22 cellular contexts compared by ENCODE assay signal in genomic region chr21:37505963-37506362, GRCh38.
DNase-seq lines count a peak whose midpoint lies in the region; TF ChIP-seq lines count a peak whose summit lies in the region.
"Had no signal": no experiment of that assay in that cellular context is flagged by ENCODE, and none has a peak within 500 bp of the region (broad histone marks: within the 10 kb centered on the region; RNA-seq: fewer than 3 reads in every experiment).

No MANE protein-coding gene starts in this region.

- H3K36me3 Mint-ChIP-seq in activated CD4-positive, alpha-beta T cell treated with anti-CD3 and anti-CD28 coated beads, Interleukin-2, amount 10 ng/mL, durations not matched to agents 24 days and 14 days (ENCODE audit: low read depth) = peaks cover 52% of the 10 kb centered on the region

- no peak overlapping the region for H3K9ac ChIP-seq in MM.1S (ENCODE audit: low read length)
- no peak overlapping the region for H3K9ac ChIP-seq in neuronal stem cell (ENCODE audit: low read depth, low read length, poor library complexity)
- H3K9ac ChIP-seq: BLaER1 treated with 17β-estradiol and CSF1 and Interleukin-3, amounts not matched to agents 10 nM and 100 nM had no signal

- no peak overlapping the region for H2BK12ac ChIP-seq in neuronal stem cell (ENCODE audit: low read length)

- peak; percentile 50 for DNase-seq in activated CD4-positive, alpha-beta T cell treated with anti-CD3 and anti-CD28 coated beads, Interleukin-2, amount 10 ng/mL, durations not matched to agents 24 days and 14 days
- DNase-seq in activated CD4-positive, alpha-beta T cell treated with anti-CD3 and anti-CD28 coated beads, Interleukin-2, amount 50 U/mL, for 48 hours = no peak
- DNase-seq in MM.1S (no peak), neuronal stem cell (ENCODE audit: low spot score) (no peak), foreskin melanocyte (no peak), Kasumi-1 (lab: John Stamatoyannopoulos, UW) (no peak)
- DNase-seq: 8988T; ACHN; AML-193; BE2C; CD4-positive, alpha-beta T cell; CD8-positive, alpha-beta memory T cell; DMS 273 treated with DMSO at 0.1 percent for 48 hours; DMS79; EL; GDM1; H9 had no signal

- H3K9me2 ChIP-seq in MM.1S (replicated peaks; ENCODE audit: insufficient read depth, low read length) = no peaks in the 10 kb centered on the region

- H3K27me3 ChIP-seq in MM.1S (replicated peaks; ENCODE audit: insufficient read depth, low read length) = no peaks in the 10 kb centered on the region
- H3K27me3 ChIP-seq in neuronal stem cell (ENCODE audit: control insufficient read depth in 3 of 3, insufficient read depth in 3 of 3, low read depth in 1 of 3, low read length in 3 of 3) = no peaks in the 10 kb centered on the region
- H3K27me3 ChIP-seq: BE2C; BLaER1 treated with 17β-estradiol and CSF1 and Interleukin-3, amounts not matched to agents 10 nM and 100 nM had no signal

- H3K36me3 ChIP-seq in MM.1S (replicated peaks; ENCODE audit: insufficient read depth, low read length) (peaks cover 18% of the 10 kb centered on the region), neuronal stem cell (replicated peaks in 1 of 2; ENCODE audit: control insufficient read depth in 2 of 2, insufficient read depth in 2 of 2, low read length in 2 of 2) (peaks cover 38 to 99% of the 10 kb centered on the region in 2 donors)

- H4K91ac ChIP-seq in neuronal stem cell (ENCODE audit: low read depth, low read length, poor library complexity) = peak overlapping the region; percentile 94

- H2BK15ac ChIP-seq in neuronal stem cell (ENCODE audit: low read length) = no peak overlapping the region

- no peak overlapping the region for H2AK5ac ChIP-seq in neuronal stem cell (ENCODE audit: low read depth, low read length)

- no peak overlapping the region for H3K23ac ChIP-seq in neuronal stem cell (ENCODE audit: low read depth, low read length, poor library complexity)

- peaks cover 52% of the 10 kb centered on the region for H3K79me2 ChIP-seq in MM.1S (ENCODE audit: low read length)

- H2BK120ac ChIP-seq in neuronal stem cell (ENCODE audit: low read depth, low read length) = no peak overlapping the region

- H3K79me1 ChIP-seq in neuronal stem cell (ENCODE audit: low read depth, low read length) = peaks cover 1% of the 10 kb centered on the region

- peak overlapping the region; percentile 76; the same call in 1 of the 2 replicates for H3K27ac ChIP-seq in MM.1S (ENCODE audit: low read length)
- no peak overlapping the region for H3K27ac ChIP-seq in neuronal stem cell (replicated peaks; ENCODE audit: low read length)
- H3K27ac ChIP-seq: A549; BLaER1 treated with 17β-estradiol and CSF1 and Interleukin-3, amounts not matched to agents 10 nM and 100 nM had no signal

- H3K14ac ChIP-seq in neuronal stem cell (ENCODE audit: low read length) = no peak overlapping the region

- H3K4me3 ChIP-seq in MM.1S (ENCODE audit: low read length) (no peak overlapping the region), neuronal stem cell (ENCODE audit: low read length in 2 of 2) (no peak overlapping the region)
- H3K4me3 ChIP-seq: A549; BLaER1 treated with 17β-estradiol and CSF1 and Interleukin-3, amounts not matched to agents 10 nM and 100 nM; GM12878; GM23338 had no signal

- peaks cover 37% of the 10 kb centered on the region for H3K4me1 ChIP-seq in MM.1S (ENCODE audit: low read length)
- H3K4me1 ChIP-seq in neuronal stem cell (ENCODE audit: control insufficient read depth in 2 of 2, insufficient read depth in 1 of 2, low read depth in 1 of 2, low read length in 2 of 2) = no peaks in the 10 kb centered on the region
- H3K4me1 ChIP-seq: BE2C had no signal

- peak overlapping the region; percentile 73 for H3K4me2 ChIP-seq in MM.1S (ENCODE audit: low read depth, low read length)
- H3K4me2 ChIP-seq in neuronal stem cell (ENCODE audit: insufficient read depth, low read length, poor library complexity, severe bottlenecking) = no peak overlapping the region
- H3K4me2 ChIP-seq: A549, GM23338 had no signal

- H4K8ac ChIP-seq in neuronal stem cell (ENCODE audit: low read depth, low read length) = no peak overlapping the region

- no peak overlapping the region for H2BK5ac ChIP-seq in neuronal stem cell (ENCODE audit: low read length)

- H3K27ac Mint-ChIP-seq in activated CD4-positive, alpha-beta T cell treated with anti-CD3 and anti-CD28 coated beads, Interleukin-2, amount 10 ng/mL, durations not matched to agents 24 days and 14 days = no peak overlapping the region
- H3K27ac Mint-ChIP-seq: H9 had no signal

- no peaks in the 10 kb centered on the region for H3K27me3 Mint-ChIP-seq in activated CD4-positive, alpha-beta T cell treated with anti-CD3 and anti-CD28 coated beads, Interleukin-2, amount 10 ng/mL, durations not matched to agents 24 days and 14 days
- H3K27me3 Mint-ChIP-seq: CD4-positive, alpha-beta T cell; CD8-positive, alpha-beta memory T cell had no signal

- H3K4ac ChIP-seq in neuronal stem cell (ENCODE audit: low read length) = no peak overlapping the region

- intact Hi-C loops in activated CD4-positive, alpha-beta T cell treated with anti-CD3 and anti-CD28 coated beads, Interleukin-2, amount 10 ng/mL, durations not matched to agents 24 days and 14 days (cut with micrococcal nuclease) = no loop called here

- peaks cover 23% of the 10 kb centered on the region for H3K4me1 Mint-ChIP-seq in activated CD4-positive, alpha-beta T cell treated with anti-CD3 and anti-CD28 coated beads, Interleukin-2, amount 10 ng/mL, durations not matched to agents 24 days and 14 days
- H3K4me1 Mint-ChIP-seq: CD14-positive monocyte had no signal

- no peak for TF ChIP-seq CTCF in MM.1S (IDR thresholded peaks at IDR 0.05; ENCODE audit: low read length)

- H3K18ac ChIP-seq in neuronal stem cell (ENCODE audit: low read length) = no peak overlapping the region

- no CpG with 5 or more reads among the region's 12 CpGs for WGBS in neuronal stem cell (ENCODE audit: extremely low coverage in 2 of 2, insufficient read length in 2 of 2, insufficient replicate concordance in 1 of 2), 2 donors

- H3F3A ChIP-seq in MM.1S (ENCODE audit: insufficient read depth, low read length) = peaks cover 21% of the 10 kb centered on the region

- peaks cover 8% of the 10 kb centered on the region for H3K9me3 Mint-ChIP-seq in activated CD4-positive, alpha-beta T cell treated with anti-CD3 and anti-CD28 coated beads, Interleukin-2, amount 10 ng/mL, durations not matched to agents 24 days and 14 days
- H3K9me3 Mint-ChIP-seq: CD14-positive monocyte; CD4-positive, alpha-beta T cell; CD8-positive, alpha-beta memory T cell; GM23338 had no signal

- H3K9me3 ChIP-seq in MM.1S (replicated peaks; ENCODE audit: insufficient read depth, low read length) (no peaks in the 10 kb centered on the region), neuronal stem cell (replicated peaks in 1 of 2; ENCODE audit: control insufficient read depth in 2 of 2, insufficient read depth in 1 of 2, low read depth in 1 of 2, low read length in 2 of 2) (peaks cover 0 to 25% of the 10 kb centered on the region in 2 donors)
- H3K9me3 ChIP-seq: A549, BE2C had no signal

- no peak overlapping the region for H3K4me3 Mint-ChIP-seq in activated CD4-positive, alpha-beta T cell treated with anti-CD3 and anti-CD28 coated beads, Interleukin-2, amount 10 ng/mL, durations not matched to agents 24 days and 14 days
- H3K4me3 Mint-ChIP-seq: CD14-positive monocyte; CD4-positive, alpha-beta T cell; CD8-positive, alpha-beta memory T cell; GM23338; H9 had no signal

- H2AFZ ChIP-seq in MM.1S (ENCODE audit: low read length) (no peak overlapping the region), neuronal stem cell (ENCODE audit: low read length) (no peak overlapping the region)
- H2AFZ ChIP-seq: GM23338 had no signal

- H4K20me1 ChIP-seq in MM.1S (ENCODE audit: insufficient read depth, low read length) = no peaks in the 10 kb centered on the region
